ENCODE assay signal across 1 cellular context in genomic region chr6:25404693-25405169, GRCh38.
TF ChIP-seq lines count a peak whose summit lies in the region.

No MANE protein-coding gene starts in this region.

TF ChIP-seq in GM12878, 131 proteins besides CTCF, POLR2A, EP300 and RAD21 (continued from another document and continues in another):
- TF ChIP-seq MEF2B (IDR thresholded peaks at IDR 0.05; ENCODE audit: partially characterized antibody, poor library complexity, severe bottlenecking): peak; percentile 78
- TF ChIP-seq ZNF592 (IDR thresholded peaks at IDR 0.05): no peak
- peak in 1 of 2 experiments; percentile 67; a peak in 1 of 4 replicates for TF ChIP-seq ETV6 (conservative IDR thresholded peaks at IDR 0.05 in 1 of 2, IDR thresholded peaks at IDR 0.05 in 1 of 2; ENCODE audit: borderline replicate concordance in 1 of 2, low read depth in 1 of 2)
- TF ChIP-seq POLR2AphosphoS2 (IDR thresholded peaks at IDR 0.05; ENCODE audit: low read depth, low read length): no peak
- TF ChIP-seq SKIL (IDR thresholded peaks at IDR 0.05; ENCODE audit: low read depth, poor library complexity, severe bottlenecking): peak; percentile 64
- TF ChIP-seq SPI1 (IDR thresholded peaks at IDR 0.05; ENCODE audit: borderline replicate concordance, insufficient read depth, low read depth, low read length): peak; percentile 96
- no peak for TF ChIP-seq BCL3 (IDR thresholded peaks at IDR 0.05; ENCODE audit: borderline replicate concordance, insufficient read depth, low read depth, low read length, poor library complexity, severe bottlenecking)
- TF ChIP-seq BRCA1 (IDR thresholded peaks at IDR 0.05; ENCODE audit: low read depth, low read length): no peak
- TF ChIP-seq IKZF2 (IDR thresholded peaks at IDR 0.05): no peak; a peak in 1 of 4 replicates
- no peak for TF ChIP-seq MYB (IDR thresholded peaks at IDR 0.05; ENCODE audit: borderline replicate concordance, low read depth, low read length)
- TF ChIP-seq EGR1 (IDR thresholded peaks at IDR 0.05; ENCODE audit: borderline replicate concordance in 1 of 2, low read depth in 2 of 2, low read length in 2 of 2): no peak
- TF ChIP-seq RELB (IDR thresholded peaks at IDR 0.05; ENCODE audit: low read depth): peak; percentile 49; the same call in 1 of the 2 replicates
- 0 out of 2 replicates have a peak, but pooled peaks have one; percentile 19 for TF ChIP-seq GABPA (IDR thresholded peaks at IDR 0.05; ENCODE audit: low read depth)
- TF ChIP-seq YY1 (IDR thresholded peaks at IDR 0.05; ENCODE audit: low read depth, low read length): no peak
- peak; percentile 75 for TF ChIP-seq ATF7 (IDR thresholded peaks at IDR 0.05; ENCODE audit: low read depth)
- TF ChIP-seq EZH2 (IDR thresholded peaks at IDR 0.05; ENCODE audit: borderline replicate concordance, control insufficient read depth, low read depth, low read length): no peak
- TF ChIP-seq ZBED1 (IDR thresholded peaks at IDR 0.05; ENCODE audit: borderline replicate concordance): peak; percentile 57; the same call in 1 of the 2 replicates
- TF ChIP-seq POU2F2 (IDR thresholded peaks at IDR 0.05; ENCODE audit: borderline replicate concordance, low read depth, low read length): peak; percentile 55; the same call in 1 of the 3 replicates
- TF ChIP-seq TCF12 (IDR thresholded peaks at IDR 0.05; ENCODE audit: low read depth, low read length): peak; percentile 90
- TF ChIP-seq PAX8 (IDR thresholded peaks at IDR 0.05): no peak
- TF ChIP-seq TCF3 (IDR thresholded peaks at IDR 0.05; ENCODE audit: borderline replicate concordance, insufficient read depth, low read depth, low read length): peak; percentile 87
- no peak for TF ChIP-seq FOS (IDR thresholded peaks at IDR 0.05; ENCODE audit: borderline replicate concordance, extremely low read depth, insufficient read length)
- TF ChIP-seq RFX5 (IDR thresholded peaks at IDR 0.05; ENCODE audit: low read depth, low read length): no peak
- no peak for TF ChIP-seq LARP7 (IDR thresholded peaks at IDR 0.05)
- peak; percentile 55; the same call in 1 of the 2 replicates for TF ChIP-seq CHD2 (IDR thresholded peaks at IDR 0.05; ENCODE audit: borderline replicate concordance, low read depth, low read length)
- TF ChIP-seq IRF3 (IDR thresholded peaks at IDR 0.05): no peak
- no peak for TF ChIP-seq ZNF217 (IDR thresholded peaks at IDR 0.05)
- peak; percentile 61; the same call in 1 of the 2 replicates for TF ChIP-seq EED (IDR thresholded peaks at IDR 0.05; ENCODE audit: low read depth)
- TF ChIP-seq HDAC6 (IDR thresholded peaks at IDR 0.05; ENCODE audit: unreplicated experiment): no peak
- TF ChIP-seq BMI1 (IDR thresholded peaks at IDR 0.05; ENCODE audit: borderline replicate concordance): no peak
- peak; percentile 67 for TF ChIP-seq RUNX3 (IDR thresholded peaks at IDR 0.05; ENCODE audit: low read length)
- peak; percentile 62; the same call in 1 of the 2 replicates for TF ChIP-seq ZNF24 (IDR thresholded peaks at IDR 0.05)
- peak; percentile 71 for TF ChIP-seq BCL11A (IDR thresholded peaks at IDR 0.05; ENCODE audit: low read depth, low read length)
- no peak for TF ChIP-seq IRF5 (IDR thresholded peaks at IDR 0.05; ENCODE audit: borderline replicate concordance)
- TF ChIP-seq SREBF2 (IDR thresholded peaks at IDR 0.05; ENCODE audit: low read length): no peak
- no peak for TF ChIP-seq E2F4 (IDR thresholded peaks at IDR 0.05; ENCODE audit: low read depth, low read length)
- TF ChIP-seq MLLT1 (IDR thresholded peaks at IDR 0.05): 0 out of 2 replicates have a peak, but pooled peaks have one; percentile 54
- TF ChIP-seq JUNB (IDR thresholded peaks at IDR 0.05): peak; percentile 72
- TF ChIP-seq ZNF687 (IDR thresholded peaks at IDR 0.05): peak; percentile 57; the same call in 1 of the 2 replicates
- TF ChIP-seq MTA3 (IDR thresholded peaks at IDR 0.05; ENCODE audit: borderline replicate concordance, low read length): no peak; the same call in 1 of the 2 replicates
- no peak for TF ChIP-seq HCFC1 (IDR thresholded peaks at IDR 0.05; ENCODE audit: low read length)
- TF ChIP-seq BACH1 (IDR thresholded peaks at IDR 0.05; ENCODE audit: borderline replicate concordance): peak; percentile 80; the same call in 1 of the 2 replicates
